12 cellular contexts compared by ENCODE assay signal in genomic region chr17:5509482-5509881, GRCh38. TPM values are rescaled to one million over a fixed set of nuclear protein-coding genes. Genes with fewer than 3 reads are reported as not detected.
A peak's percentile ranks its signal among the peaks of the same experiment; 100 is the strongest.
DNase-seq lines count a peak whose midpoint lies in the region; ATAC-seq lines count a peak whose summit lies in the region.
"Had no signal": no experiment of that assay in that cellular context is flagged by ENCODE, and none has a peak within 500 bp of the region (broad histone marks: within the 10 kb centered on the region; RNA-seq: fewer than 3 reads in every experiment).

No MANE protein-coding gene starts in this region.

- intact Hi-C loops in sciatic nerve (cut with DNase I), result no loop called here

- ATAC-seq in sciatic nerve (no peak), HG03159 (IDR thresholded peaks at IDR 0.05; ENCODE audit: unreplicated experiment) (no peak), HG02970 (IDR thresholded peaks at IDR 0.05; ENCODE audit: low FRiP score, unreplicated experiment) (no peak)

- DNase-seq in HCEC 1CT (peak; percentile 66), amniotic epithelial cell (ENCODE audit: low read depth) (peak; percentile 61), fibroblast of peridontal ligament (ENCODE audit: extremely low read depth) (peak; percentile 75), sciatic nerve (ENCODE audit: low spot score) (peak; percentile 13), NCI-H2029 treated with DMSO at 0.1 percent for 48 hours (lab: John Stamatoyannopoulos, UW) (no peak), NCI-H2081 (lab: John Stamatoyannopoulos, UW) (no peak)
- DNase-seq: activated CD4-positive, alpha-beta T cell treated with anti-CD3 and anti-CD28 coated beads for 48 hours; activated CD8-positive, alpha-beta memory T cell treated with anti-CD3 and anti-CD28 coated beads, Interleukin-2, amount 50 U/mL, for 48 hours; activated naive CD4-positive, alpha-beta T cell treated with anti-CD3 and anti-CD28 coated beads for 36 hours; stimulated activated CD4-positive, alpha-beta T cell treated with anti-CD3 and anti-CD28 coated beads, Interleukin-15, amount 100 ng/mL, for 24 hours had no signal

RNA-seq across cellular contexts. Expression of gene MIS12, which starts 23.1 kb away (rescaled TPM):
- total RNA-seq in sciatic nerve, result 15.0 TPM

RNA-seq across cellular contexts. Expression of gene DERL2, which starts 23.5 kb away (rescaled TPM):
- 55.1 TPM for total RNA-seq in sciatic nerve

RNA-seq across cellular contexts. Expression of gene DHX33, which starts 40.7 kb away (rescaled TPM):
- total RNA-seq in sciatic nerve, result 11.1 TPM

Comparison
In these comparisons a context has a peak if more than half of its experiments do, and no peak if none do; other contexts are left out.
1. DNase-seq: peak in HCEC 1CT (single experiment), amniotic epithelial cell (single experiment), fibroblast of peridontal ligament (single experiment) and sciatic nerve (single experiment); none in NCI-H2029 treated with DMSO at 0.1 percent for 48 hours (single experiment) and NCI-H2081 (0 of 2).